In the genomic region with DNA sequence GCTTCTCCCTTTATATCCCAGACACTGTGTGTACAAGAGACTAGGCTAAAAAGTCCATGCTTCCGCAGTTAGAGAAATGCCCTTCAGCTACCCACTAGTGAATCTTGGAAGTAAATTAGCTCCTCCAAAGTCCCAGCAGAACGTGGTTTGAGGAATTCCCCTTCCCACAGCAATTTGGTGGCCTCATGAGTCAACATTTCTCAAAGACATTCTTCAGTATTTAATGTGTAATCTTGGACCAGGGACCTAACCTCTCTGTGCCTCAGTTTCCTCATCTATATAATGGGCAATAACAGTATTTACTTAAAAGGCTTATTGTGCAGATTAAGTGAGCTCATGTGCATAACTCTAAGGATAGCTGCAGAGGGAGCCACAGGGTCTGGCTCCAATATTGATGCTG, we compare ENCODE assay signal across 17 cellular contexts.
DNase-seq lines count a peak whose midpoint lies in the region; ATAC-seq and TF ChIP-seq lines count a peak whose summit lies in the region.
"Had no signal": no experiment of that assay in that cellular context is flagged by ENCODE, and none has a peak within 500 bp of the region (broad histone marks: within the 10 kb centered on the region; RNA-seq: fewer than 3 reads in every experiment).

No MANE protein-coding gene starts in this region.

- ATAC-seq in foreskin keratinocyte (no peak), GM21390 (IDR thresholded peaks at IDR 0.05; ENCODE audit: unreplicated experiment) (no peak)

- TF ChIP-seq CTCF in foreskin keratinocyte (conservative IDR thresholded peaks at IDR 0.05), result peak; percentile 23

- intact Hi-C loops in head of caudate nucleus (cut with DNase I), result no loop called here

- no peaks in the 10 kb centered on the region for H3K27me3 ChIP-seq in foreskin keratinocyte
- H3K27me3 ChIP-seq: spleen had no signal

- in situ Hi-C loops in ACHN (cut with HindIII; ENCODE audit: low pct_ligation_motif_present, low pct_unique_long_range_greater_than_20kb, low sequenced_read_pairs), result no loop called here

- H3K4me1 ChIP-seq in foreskin keratinocyte, result no peaks in the 10 kb centered on the region

- H3K27ac ChIP-seq in foreskin keratinocyte, result no peak overlapping the region

- DNase-seq in ACHN (peak; percentile 34), M059J (ENCODE audit: low read depth) (peak; percentile 22), astrocyte of the hippocampus (ENCODE audit: low read depth, low spot score) (peak; percentile 65), foreskin keratinocyte (no peak), RPMI8226 (no peak), head of caudate nucleus (no peak), T-helper 2 cell (no peak)
- DNase-seq: activated naive CD4-positive, alpha-beta T cell; effector CD8-positive, alpha-beta T cell; EL; foreskin melanocyte; GOT3; NCI-H146; NCI-H2227 treated with DMSO at 0.1 percent for 48 hours; spleen; stimulated activated naive CD4-positive, alpha-beta T cell treated with Interleukin-2 at 50 U/mL for 16 hours had no signal

Comparison
In these comparisons a context has a peak if more than half of its experiments do, and no peak if none do; other contexts are left out.
1. DNase-seq: peak in ACHN (single experiment), M059J (single experiment) and astrocyte of the hippocampus (single experiment); none in foreskin keratinocyte (0 of 2), RPMI8226 (single experiment), head of caudate nucleus (0 of 42) and T-helper 2 cell (0 of 5).